In the genomic region with DNA sequence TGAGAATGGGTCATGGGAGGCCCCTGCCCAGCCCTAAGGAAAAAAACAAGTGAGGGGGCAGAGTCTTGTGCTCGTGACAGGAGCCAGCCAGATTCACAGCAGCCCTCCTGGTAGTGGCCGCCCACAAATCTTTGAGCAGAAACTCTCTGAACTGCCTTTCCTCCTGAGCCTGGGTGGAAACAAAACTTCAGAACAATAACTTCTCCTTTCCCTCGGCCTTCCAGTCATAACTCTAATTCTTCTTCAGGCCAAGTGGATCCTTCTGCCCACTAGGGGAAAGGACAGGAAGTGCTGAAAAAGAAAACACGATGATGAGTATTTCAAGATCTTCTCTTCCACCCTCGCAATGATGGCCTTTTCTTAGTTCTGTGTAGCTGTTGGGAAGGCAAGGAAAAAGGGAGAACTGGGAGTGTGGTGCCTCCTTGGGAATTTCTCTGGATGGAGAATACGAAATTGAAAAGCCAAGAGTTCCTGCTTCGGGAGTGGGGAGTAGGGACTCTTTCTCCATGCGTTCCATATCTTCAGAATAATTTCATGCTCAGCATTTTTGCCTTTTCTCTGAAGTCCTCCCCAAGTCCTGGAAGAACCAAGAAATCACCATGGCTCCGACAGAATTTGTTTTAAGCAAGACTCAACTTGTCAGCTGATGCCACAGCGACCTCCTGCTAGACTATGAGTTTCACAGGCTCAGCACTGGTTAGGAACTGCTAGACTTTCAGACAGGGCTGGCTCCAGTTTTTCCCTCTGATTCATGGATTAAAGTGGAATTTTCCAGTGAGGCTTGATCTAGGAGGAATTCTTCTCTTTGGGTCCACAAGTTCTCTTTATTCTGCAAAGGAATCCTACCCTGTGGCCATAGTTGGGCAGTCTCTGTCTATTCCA, we compare ENCODE assay signal across 9 cellular contexts.
DNase-seq lines count a peak whose midpoint lies in the region; ATAC-seq, FAIRE-seq and TF ChIP-seq lines count a peak whose summit lies in the region.
"Had no signal": no experiment of that assay in that cellular context is flagged by ENCODE, and none has a peak within 500 bp of the region (broad histone marks: within the 10 kb centered on the region; RNA-seq: fewer than 3 reads in every experiment).

No MANE protein-coding gene starts in this region.

- TF ChIP-seq CTCF in LNCAP (IDR thresholded peaks at IDR 0.05), result 0 out of 2 replicates have a peak, but pooled peaks have one; percentile 22
- TF ChIP-seq CTCF in bronchial epithelial cell (IDR thresholded peaks at IDR 0.05; ENCODE audit: insufficient read depth, low read length, severe bottlenecking), result no peak
- TF ChIP-seq CTCF in neural progenitor cell (IDR thresholded peaks at IDR 0.05), result peak; percentile 19

- H3K4me3 ChIP-seq in bronchial epithelial cell (ENCODE audit: low read depth, low read length) (no peak overlapping the region), neural progenitor cell (no peak overlapping the region), H7 (ENCODE audit: insufficient read depth, low read depth, low read length) (no peak overlapping the region)

- no peaks in the 10 kb centered on the region for H3K79me2 ChIP-seq in neural progenitor cell (ENCODE audit: low read depth)

- peaks cover 25% of the 10 kb centered on the region for H3K4me1 Mint-ChIP-seq in neural progenitor cell

- no peaks in the 10 kb centered on the region for H3K9me3 Mint-ChIP-seq in neural progenitor cell

- no peaks in the 10 kb centered on the region for H3K9me3 ChIP-seq in neural progenitor cell (ENCODE audit: low read depth)

- H3K27ac Mint-ChIP-seq in neural progenitor cell, result no peak overlapping the region
- H3K27ac Mint-ChIP-seq: activated naive CD8-positive, alpha-beta T cell had no signal

- H3K27me3 Mint-ChIP-seq in neural progenitor cell (ENCODE audit: insufficient read depth, low read depth), result peaks cover 3% of the 10 kb centered on the region

- no peak for FAIRE-seq in bronchial epithelial cell (lab: Jason Lieb, UNC)

- H3F3A ChIP-seq in neural progenitor cell (ENCODE audit: low read depth), result peaks cover 6% of the 10 kb centered on the region

- no peaks in the 10 kb centered on the region for H3K36me3 Mint-ChIP-seq in neural progenitor cell

- H3K36me3 ChIP-seq in bronchial epithelial cell (ENCODE audit: control insufficient read depth, insufficient read depth, low read length) (no peaks in the 10 kb centered on the region), neural progenitor cell (no peaks in the 10 kb centered on the region), H7 (replicated peaks; ENCODE audit: control insufficient read depth, insufficient read depth, low read length) (no peaks in the 10 kb centered on the region)

- ATAC-seq in GM18519 (IDR thresholded peaks at IDR 0.05; ENCODE audit: low FRiP score, unreplicated experiment), result no peak
- no peak for ATAC-seq in GM19035 (IDR thresholded peaks at IDR 0.05; ENCODE audit: unreplicated experiment)

- H3K4me3 Mint-ChIP-seq in neural progenitor cell, result no peak overlapping the region
- H3K4me3 Mint-ChIP-seq: activated naive CD8-positive, alpha-beta T cell had no signal

- DNase-seq in CD1c-positive myeloid dendritic cell (ENCODE audit: extremely low spot score) (peak; percentile 94), bronchial epithelial cell (ENCODE audit: low read depth) (peak; percentile 59), neural progenitor cell (ENCODE audit: low spot score) (no peak), SK-N-DZ (ENCODE audit: low spot score) (no peak), H7 (no peak)

- H3K27ac ChIP-seq in neural progenitor cell, result no peak overlapping the region

- no peak overlapping the region for H3K9ac ChIP-seq in neural progenitor cell

- no peak overlapping the region for H3K4me2 ChIP-seq in neural progenitor cell

- peaks cover 22% of the 10 kb centered on the region for H3K4me1 ChIP-seq in neural progenitor cell

- H2AFZ ChIP-seq in neural progenitor cell (replicated peaks), result peak overlapping the region; percentile 68

- no peaks in the 10 kb centered on the region for H4K20me1 ChIP-seq in neural progenitor cell (ENCODE audit: low read depth)

- no peaks in the 10 kb centered on the region for H3K27me3 ChIP-seq in bronchial epithelial cell (ENCODE audit: control insufficient read depth, insufficient read depth, low read length)
- no peaks in the 10 kb centered on the region for H3K27me3 ChIP-seq in neural progenitor cell
- H3K27me3 ChIP-seq in H7 (ENCODE audit: control insufficient read depth, insufficient read depth, low read length), result no peaks in the 10 kb centered on the region

Comparison
In these comparisons a context has a peak if more than half of its experiments do, and no peak if none do; other contexts are left out.
1. DNase-seq: peak in CD1c-positive myeloid dendritic cell (single experiment) and bronchial epithelial cell (single experiment); none in neural progenitor cell (single experiment), SK-N-DZ (single experiment) and H7 (single experiment).